ENCODE assay signal across 1 cellular context in genomic region chr7:35355911-35356310, GRCh38.
TF ChIP-seq lines count a peak whose summit lies in the region.

No MANE protein-coding gene starts in this region.

TF ChIP-seq in GM23338, 12 proteins besides CTCF, POLR2A, EP300 and RAD21 (continued from another document):
- no peak for TF ChIP-seq ZNF462 (CRISPR knock-in tag; IDR thresholded peaks at IDR 0.05)
